In genomic region chr20:48364688-48365421, GRCh38 we compare ENCODE assay signal across 1 cellular context.
TF ChIP-seq lines count a peak whose summit lies in the region.

No MANE protein-coding gene starts in this region.

TF ChIP-seq in GM12878, 131 proteins besides CTCF, POLR2A, EP300 and RAD21 (continued from another document and continues in another):
- peak in 1 of 2 experiments; percentile 56; a peak in 2 of 4 replicates for TF ChIP-seq CEBPB (IDR thresholded peaks at IDR 0.05; ENCODE audit: borderline replicate concordance in 1 of 2, low read depth in 2 of 2, low read length in 2 of 2)
- no peak for TF ChIP-seq E2F4 (IDR thresholded peaks at IDR 0.05; ENCODE audit: low read depth, low read length)
- no peak for TF ChIP-seq SREBF1 (IDR thresholded peaks at IDR 0.05; ENCODE audit: low read length)
- TF ChIP-seq EED (IDR thresholded peaks at IDR 0.05; ENCODE audit: low read depth) = peak; percentile 97
- TF ChIP-seq MEF2B (IDR thresholded peaks at IDR 0.05; ENCODE audit: partially characterized antibody, poor library complexity, severe bottlenecking) = no peak
- no peak for TF ChIP-seq STAT3 (IDR thresholded peaks at IDR 0.05; ENCODE audit: low read depth, low read length)
- no peak for TF ChIP-seq STAT1 (conservative IDR thresholded peaks at IDR 0.05)
- TF ChIP-seq BCL3 (IDR thresholded peaks at IDR 0.05; ENCODE audit: borderline replicate concordance, insufficient read depth, low read depth, low read length, poor library complexity, severe bottlenecking) = peak; percentile 44
- TF ChIP-seq ZSCAN29 (IDR thresholded peaks at IDR 0.05) = no peak
- peak; percentile 95 for TF ChIP-seq NFIC (IDR thresholded peaks at IDR 0.05; ENCODE audit: low read depth, low read length)
- 0 out of 2 replicates have a peak, but pooled peaks have one; percentile 43 for TF ChIP-seq BCL11A (IDR thresholded peaks at IDR 0.05; ENCODE audit: low read depth, low read length)
- no peak for TF ChIP-seq BCLAF1 (IDR thresholded peaks at IDR 0.05)
- TF ChIP-seq ETV6 (conservative IDR thresholded peaks at IDR 0.05 in 1 of 2, IDR thresholded peaks at IDR 0.05 in 1 of 2; ENCODE audit: borderline replicate concordance in 1 of 2, low read depth in 1 of 2) = peak in 1 of 2 experiments; percentile 51; a peak in 1 of 4 replicates
- peak; percentile 80 for TF ChIP-seq CREM (IDR thresholded peaks at IDR 0.05; ENCODE audit: low read depth)
- no peak for TF ChIP-seq MYB (IDR thresholded peaks at IDR 0.05; ENCODE audit: borderline replicate concordance, low read depth, low read length)
- no peak for TF ChIP-seq EZH2 (IDR thresholded peaks at IDR 0.05; ENCODE audit: borderline replicate concordance, control insufficient read depth, low read depth, low read length)
- no peak for TF ChIP-seq ASH2L (IDR thresholded peaks at IDR 0.05; ENCODE audit: borderline replicate concordance, low read depth)
- no peak for TF ChIP-seq CHD2 (IDR thresholded peaks at IDR 0.05; ENCODE audit: borderline replicate concordance, low read depth, low read length)
- no peak for TF ChIP-seq SUZ12 (IDR thresholded peaks at IDR 0.05; ENCODE audit: unreplicated experiment)
- TF ChIP-seq MEF2A (IDR thresholded peaks at IDR 0.05; ENCODE audit: insufficient read depth, low read depth, low read length) = peak; percentile 58; the same call in 1 of the 2 replicates
- TF ChIP-seq PML (IDR thresholded peaks at IDR 0.05; ENCODE audit: low read length) = no peak
- TF ChIP-seq ZNF24 (IDR thresholded peaks at IDR 0.05) = no peak
- peak; percentile 88 for TF ChIP-seq DPF2 (IDR thresholded peaks at IDR 0.05)
- TF ChIP-seq HCFC1 (IDR thresholded peaks at IDR 0.05; ENCODE audit: low read length) = no peak
- no peak; the same call in 1 of the 2 replicates for TF ChIP-seq NBN (IDR thresholded peaks at IDR 0.05)
- TF ChIP-seq POLR2AphosphoS2 (IDR thresholded peaks at IDR 0.05; ENCODE audit: low read depth, low read length) = no peak
- TF ChIP-seq ZBTB40 (IDR thresholded peaks at IDR 0.05; ENCODE audit: borderline replicate concordance) = no peak
- no peak for TF ChIP-seq SMAD1 (IDR thresholded peaks at IDR 0.05; ENCODE audit: low read depth, partially characterized antibody)
- TF ChIP-seq ZBTB11 (CRISPR knock-in tag; IDR thresholded peaks at IDR 0.05) = no peak
- TF ChIP-seq ATF2 (IDR thresholded peaks at IDR 0.05; ENCODE audit: low read length) = peak; percentile 60; the same call in 1 of the 2 replicates
- TF ChIP-seq ZNF384 (IDR thresholded peaks at IDR 0.05; ENCODE audit: borderline replicate concordance, low read depth, low read length) = no peak
- no peak for TF ChIP-seq GABPA (IDR thresholded peaks at IDR 0.05; ENCODE audit: low read depth)
- TF ChIP-seq IRF5 (IDR thresholded peaks at IDR 0.05; ENCODE audit: borderline replicate concordance) = no peak
- TF ChIP-seq HDAC6 (IDR thresholded peaks at IDR 0.05; ENCODE audit: unreplicated experiment) = no peak
- TF ChIP-seq JUND (IDR thresholded peaks at IDR 0.05; ENCODE audit: low read depth, low read length) = no peak
- TF ChIP-seq SPI1 (IDR thresholded peaks at IDR 0.05; ENCODE audit: borderline replicate concordance, insufficient read depth, low read depth, low read length) = peak; percentile 88
- no peak for TF ChIP-seq POLR2AphosphoS5 (IDR thresholded peaks at IDR 0.05; ENCODE audit: low read length)
- TF ChIP-seq JUNB (IDR thresholded peaks at IDR 0.05) = peak; percentile 73
- peak; percentile 45; the same call in 1 of the 2 replicates for TF ChIP-seq CBFB (IDR thresholded peaks at IDR 0.05; ENCODE audit: low read depth)
- 0 out of 2 replicates have a peak, but pooled peaks have one; percentile 58 for TF ChIP-seq ZNF687 (IDR thresholded peaks at IDR 0.05)
